Comparison of ENCODE assay signal across 22 cellular contexts in genomic region chr2:234999740-235000425, GRCh38. TPM values are rescaled to one million over a fixed set of nuclear protein-coding genes. Genes with fewer than 3 reads are reported as not detected.
A peak's percentile ranks its signal among the peaks of the same experiment; 100 is the strongest.
DNase-seq lines count a peak whose midpoint lies in the region; ATAC-seq and TF ChIP-seq lines count a peak whose summit lies in the region.
"Had no signal": no experiment of that assay in that cellular context is flagged by ENCODE, and none has a peak within 500 bp of the region (broad histone marks: within the 10 kb centered on the region; RNA-seq: fewer than 3 reads in every experiment).

No MANE protein-coding gene starts in this region.

- H3K27me3 Mint-ChIP-seq in Calu3 (ENCODE audit: unreplicated experiment) (no peaks in the 10 kb centered on the region), progenitor cell of endocrine pancreas (no peaks in the 10 kb centered on the region)

- H3K9ac ChIP-seq in liver (ENCODE audit: low read depth in 1 of 2, low read length in 2 of 2), result peak overlapping the region in 1 of 2 donors; percentile 82

- no peaks in the 10 kb centered on the region for H3K27me3 ChIP-seq in WERI-Rb-1 (ENCODE audit: insufficient read depth, low read depth, severe bottlenecking)
- no peaks in the 10 kb centered on the region for H3K27me3 ChIP-seq in liver (ENCODE audit: control insufficient read depth in 4 of 4, insufficient read depth in 4 of 4, low read length in 3 of 4)

- no peak for ATAC-seq in GM21526 (IDR thresholded peaks at IDR 0.05; ENCODE audit: low FRiP score, unreplicated experiment)
- ATAC-seq: left ventricle myocardium superior; naive thymus-derived CD4-positive, alpha-beta T cell had no signal

- TF ChIP-seq CTCF in Calu3 (IDR thresholded peaks at IDR 0.05; ENCODE audit: unreplicated experiment) (no peak), WERI-Rb-1 (IDR thresholded peaks at IDR 0.05; ENCODE audit: low read depth, low read length) (no peak), liver (IDR thresholded peaks at IDR 0.05; ENCODE audit: low read depth, low read length, missing input control) (no peak), progenitor cell of endocrine pancreas (IDR thresholded peaks at IDR 0.05; ENCODE audit: unreplicated experiment) (no peak)

- H3K4me3 Mint-ChIP-seq in Calu3 (ENCODE audit: low read depth, unreplicated experiment), result peak overlapping the region; percentile 39
- H3K4me3 Mint-ChIP-seq in progenitor cell of endocrine pancreas (ENCODE audit: low read depth), result peak overlapping the region; percentile 37
- H3K4me3 Mint-ChIP-seq: CD4-positive, alpha-beta memory T cell; naive thymus-derived CD4-positive, alpha-beta T cell had no signal

- H3K27ac Mint-ChIP-seq in Calu3 (ENCODE audit: unreplicated experiment) (no peak overlapping the region), progenitor cell of endocrine pancreas (peak overlapping the region; percentile 92)
- H3K27ac Mint-ChIP-seq: CD4-positive, alpha-beta memory T cell; naive thymus-derived CD4-positive, alpha-beta T cell had no signal

- 69% methylated on average over 11 of the region's 11 CpGs for WGBS in liver

- H3K9me3 Mint-ChIP-seq in Calu3 (ENCODE audit: low read depth, unreplicated experiment) (no peaks in the 10 kb centered on the region), progenitor cell of endocrine pancreas (ENCODE audit: low read depth) (no peaks in the 10 kb centered on the region)
- H3K9me3 Mint-ChIP-seq: naive thymus-derived CD4-positive, alpha-beta T cell had no signal

- H3K27ac ChIP-seq in WERI-Rb-1, result peak overlapping the region; percentile 89
- H3K27ac ChIP-seq in liver (ENCODE audit: low read depth in 1 of 2, low read length in 2 of 2), result peak overlapping the region; percentile 92 to 97

- no peak for TF ChIP-seq RAD21 in liver (IDR thresholded peaks at IDR 0.05)

- BruUV-seq in Calu3 (replicated peaks; lab: Mats Ljungman, UMichigan), result no TSS peak

- intact Hi-C loops in Calu3 (cut with micrococcal nuclease; ENCODE audit: unreplicated experiment), result no loop called here

- H3K9me3 ChIP-seq in WERI-Rb-1 (ENCODE audit: severe bottlenecking) (no peaks in the 10 kb centered on the region), liver (ENCODE audit: control insufficient read depth in 4 of 4, low read length in 3 of 4) (no peaks in the 10 kb centered on the region)

- peaks cover 90% of the 10 kb centered on the region for H3K36me3 ChIP-seq in WERI-Rb-1
- H3K36me3 ChIP-seq in liver (ENCODE audit: control insufficient read depth in 4 of 4, insufficient read depth in 3 of 4, low read depth in 1 of 4, low read length in 3 of 4), result peaks cover 0 to 2% (median 0%) of the 10 kb centered on the region in 4 donors

- H3K4me1 Mint-ChIP-seq in Calu3 (ENCODE audit: low read depth, unreplicated experiment) (peaks cover 58% of the 10 kb centered on the region), progenitor cell of endocrine pancreas (ENCODE audit: low read depth) (peaks cover 78% of the 10 kb centered on the region)
- H3K4me1 Mint-ChIP-seq: CD4-positive, alpha-beta memory T cell; naive thymus-derived CD4-positive, alpha-beta T cell had no signal

- H3K36me3 Mint-ChIP-seq in Calu3 (ENCODE audit: insufficient read depth, unreplicated experiment) (peaks cover 19% of the 10 kb centered on the region), progenitor cell of endocrine pancreas (ENCODE audit: insufficient read depth) (peaks cover 19% of the 10 kb centered on the region)
- H3K36me3 Mint-ChIP-seq: CD4-positive, alpha-beta memory T cell; naive thymus-derived CD4-positive, alpha-beta T cell had no signal

- DNase-seq in Calu3, result no peak
- no peak for DNase-seq in WERI-Rb-1
- DNase-seq in progenitor cell of endocrine pancreas (ENCODE audit: low spot score, unreplicated experiment), result no peak
- no peak for DNase-seq in NCI-H2107 (lab: John Stamatoyannopoulos, UW)
- no peak for DNase-seq in ecto neural progenitor cell (ENCODE audit: low spot score)
- no peak for DNase-seq in SKM-1 (lab: John Stamatoyannopoulos, UW; ENCODE audit: unreplicated experiment)
- DNase-seq: activated CD4-positive, alpha-beta T cell treated with anti-CD3 and anti-CD28 coated beads, Interleukin-2, amount 50 U/mL, for 1 hour; activated CD8-positive, alpha-beta memory T cell treated with anti-CD3 and anti-CD28 coated beads, Interleukin-2, amount 50 U/mL, for 48 hours; amniotic stem cell; CD4-positive, alpha-beta memory T cell; central memory CD4-positive, alpha-beta T cell; effector CD8-positive, alpha-beta T cell; glutamatergic neuron; left ventricle myocardium superior; naive thymus-derived CD4-positive, alpha-beta T cell; NCI-H1092 treated with DMSO at 0.1 percent for 48 hours; NCI-H524; Right ventricle myocardium superior; stimulated activated CD4-positive, alpha-beta T cell treated with anti-CD3 and anti-CD28 coated beads, Interleukin-4, amount 100 ng/mL, for 1 hour; T-helper 1 cell had no signal

- H3K4me1 ChIP-seq in liver (ENCODE audit: control insufficient read depth in 4 of 4, insufficient read depth in 4 of 4, low read length in 3 of 4), result peaks cover 29 to 69% (median 47%) of the 10 kb centered on the region in 4 donors

- H3K4me3 ChIP-seq in WERI-Rb-1 (ENCODE audit: low read depth, low read length) (no peak overlapping the region), liver (ENCODE audit: low read depth in 1 of 3, low read length in 3 of 3) (no peak overlapping the region)

- CTCF ChIA-PET in Calu3 (lab: Charles Lee), result interaction anchor here (0.9 kb wide), 1 partner anchor 8 kb away, joined by 3 read pairs; no protein-coding TSS in a partner anchor

TF ChIP-seq in liver, 16 proteins besides CTCF, POLR2A, EP300 and RAD21:
- TF ChIP-seq FOXA1 (IDR thresholded peaks at IDR 0.05) (no peak), YY1 (IDR thresholded peaks at IDR 0.05) (no peak), GABPA (IDR thresholded peaks at IDR 0.05 in 1 of 2, conservative IDR thresholded peaks at IDR 0.05 in 1 of 2) (no peak), NR2F2 (IDR thresholded peaks at IDR 0.05) (no peak), ATF3 (IDR thresholded peaks at IDR 0.05) (no peak), HNF4G (IDR thresholded peaks at IDR 0.05) (no peak), FOXA2 (IDR thresholded peaks at IDR 0.05) (no peak), HNF4A (conservative IDR thresholded peaks at IDR 0.05) (no peak), TAF1 (conservative IDR thresholded peaks at IDR 0.05) (no peak), RXRA (IDR thresholded peaks at IDR 0.05) (no peak), SP1 (IDR thresholded peaks at IDR 0.05) (no peak), MAX (IDR thresholded peaks at IDR 0.05) (no peak), REST (IDR thresholded peaks at IDR 0.05) (no peak), JUND (IDR thresholded peaks at IDR 0.05) (no peak)

RNA-seq across cellular contexts. Expression of gene SH3BP4, which starts 48.1 kb away (rescaled TPM):
- 35.0 and 36.9 TPM in 2 replicates for total RNA-seq in Calu3 (2022)
- total RNA-seq in liver, result 10 to 100 TPM in 1 of 2 donors, 1 to 10 TPM in 1; 4.1 to 18.4 TPM
- polyA plus RNA-seq in liver, result 10 to 100 TPM in 1 of 2 donors, 1 to 10 TPM in 1; 9.2 to 15.3 TPM
- 45.7 and 49.0 TPM in 2 replicates for total RNA-seq in progenitor cell of endocrine pancreas
- polyA plus RNA-seq: CD4-positive, alpha-beta memory T cell; naive thymus-derived CD4-positive, alpha-beta T cell had no signal
